ENCODE assay signal across 1 cellular context in the genomic region with DNA sequence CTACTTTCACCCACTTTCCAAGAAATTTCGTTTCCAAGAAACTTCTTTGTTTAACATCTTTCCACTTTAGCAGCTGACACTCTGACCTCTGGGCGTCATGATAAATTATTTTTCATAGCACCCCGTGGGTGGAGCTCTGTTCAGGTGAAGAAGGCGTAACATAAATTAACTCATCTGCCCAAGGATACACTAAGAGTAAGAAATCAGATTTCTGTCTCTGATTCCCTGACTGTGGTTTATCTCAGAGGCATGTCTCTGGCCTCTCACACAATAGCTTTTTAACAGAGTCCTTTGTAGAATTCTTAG.
TF ChIP-seq lines count a peak whose summit lies in the region.

No MANE protein-coding gene starts in this region.

TF ChIP-seq in endothelial cell of umbilical vein, 7 proteins besides CTCF, POLR2A, EP300 and RAD21:
- TF ChIP-seq, protein P1, sequence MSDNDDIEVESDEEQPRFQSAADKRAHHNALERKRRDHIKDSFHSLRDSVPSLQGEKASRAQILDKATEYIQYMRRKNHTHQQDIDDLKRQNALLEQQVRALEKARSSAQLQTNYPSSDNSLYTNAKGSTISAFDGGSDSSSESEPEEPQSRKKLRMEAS (IDR thresholded peaks at IDR 0.05; ENCODE audit: insufficient read depth, insufficient read length), result no peak
- TF ChIP-seq FOS (IDR thresholded peaks at IDR 0.05; ENCODE audit: borderline replicate concordance, insufficient read depth, low read length), result no peak
- TF ChIP-seq POLR2AphosphoS5 (IDR thresholded peaks at IDR 0.05; ENCODE audit: insufficient read depth, low read depth, low read length), result no peak
- no peak for TF ChIP-seq MYC (IDR thresholded peaks at IDR 0.05; ENCODE audit: low read depth, low read length)
- no peak for TF ChIP-seq GATA2 (IDR thresholded peaks at IDR 0.05; ENCODE audit: insufficient read depth, insufficient read length, low read depth, low read length)
- no peak for TF ChIP-seq EZH2 (IDR thresholded peaks at IDR 0.05; ENCODE audit: borderline replicate concordance, low read depth, low read length, severe bottlenecking)
- TF ChIP-seq JUN (IDR thresholded peaks at IDR 0.05; ENCODE audit: borderline replicate concordance, insufficient read depth, insufficient read length, low read depth), result no peak
